8 cellular contexts compared by ENCODE assay signal in the genomic region with DNA sequence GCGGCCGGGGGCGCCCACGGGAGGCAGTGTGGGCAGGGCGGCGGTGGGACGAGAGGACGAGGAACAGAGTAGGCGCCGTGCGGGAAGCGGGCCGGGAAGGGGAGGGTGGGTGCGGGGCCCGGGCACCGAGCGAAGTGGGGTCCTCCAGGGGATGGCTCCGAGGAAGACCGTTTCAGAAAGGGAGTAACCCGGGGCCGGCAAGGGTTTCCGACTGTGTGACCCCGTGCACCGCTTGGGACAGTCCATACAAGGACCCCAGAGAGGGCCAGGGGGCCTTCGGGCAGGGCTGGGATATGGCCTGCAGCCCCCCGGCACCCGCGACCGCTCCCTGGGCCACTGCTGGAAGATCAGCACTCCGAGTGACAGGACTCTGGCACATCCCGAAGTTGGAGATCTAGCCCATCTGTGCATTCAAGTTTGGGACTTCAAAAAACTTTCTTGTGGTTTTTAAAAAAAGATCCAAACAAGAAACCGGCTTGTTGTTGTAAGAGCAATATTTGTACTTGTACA. TPM values are rescaled to one million over a fixed set of nuclear protein-coding genes. Genes with fewer than 3 reads are reported as not detected.
DNase-seq lines count a peak whose midpoint lies in the region; ATAC-seq, FAIRE-seq and TF ChIP-seq lines count a peak whose summit lies in the region.

No MANE protein-coding gene starts in this region.

- H3K4me1 Mint-ChIP-seq in CD4-positive, alpha-beta T cell (ENCODE audit: low read depth): peaks cover 14% of the 10 kb centered on the region
- H3K4me1 Mint-ChIP-seq in IgD-negative memory B cell: peaks cover 0 to 6% (median 3%) of the 10 kb centered on the region in 3 donors
- peaks cover 5 to 16% of the 10 kb centered on the region in 2 donors for H3K4me1 Mint-ChIP-seq in immature natural killer cell
- peaks cover 2 to 15% of the 10 kb centered on the region in 2 donors for H3K4me1 Mint-ChIP-seq in stimulated activated naive B cell treated with anti-CD40 and anti-IgM and Interleukin-4, amounts not matched to agents 10 μg/mL and 1 μg/mL and 100 μg/mL, for 72 hours

- peaks cover 7% of the 10 kb centered on the region for H3K27me3 Mint-ChIP-seq in CD4-positive, alpha-beta T cell
- peaks cover 19% of the 10 kb centered on the region for H3K27me3 Mint-ChIP-seq in IgD-negative memory B cell
- peaks cover 0 to 9% (median 5%) of the 10 kb centered on the region in 3 donors for H3K27me3 Mint-ChIP-seq in immature natural killer cell (ENCODE audit: low read depth in 3 of 3)
- peaks cover 16 to 20% of the 10 kb centered on the region in 2 donors for H3K27me3 Mint-ChIP-seq in stimulated activated naive B cell treated with anti-CD40 and anti-IgM and Interleukin-4, amounts not matched to agents 10 μg/mL and 1 μg/mL and 100 μg/mL, for 72 hours

- H3K27me3 ChIP-seq in CD4-positive, alpha-beta T cell (ENCODE audit: control insufficient read depth, insufficient read depth, low read length): peaks cover 3% of the 10 kb centered on the region

- CTCF ChIA-PET in CD4-positive, alpha-beta T cell (lab: Charles Lee): no interaction called here

- DNase-seq in CD4-positive, alpha-beta T cell: peak in 4 of 10 experiments; percentile 1 to 38 (median 6)
- DNase-seq in astrocyte of the hippocampus (ENCODE audit: low read depth, low spot score) (peak; percentile 49), immature natural killer cell (peak in 2 of 3 donors; percentile 6 to 14), iPS-NIHi7 (ENCODE audit: extremely low spot score) (no peak), NCI-H748 treated with DMSO at 0.1 percent for 48 hours (lab: John Stamatoyannopoulos, UW) (no peak), GM12892 (ENCODE audit: insufficient read length) (no peak)
- DNase-seq in stimulated activated naive B cell treated with anti-CD40 and anti-IgM and Interleukin-4, amounts not matched to agents 10 μg/mL and 1 μg/mL and 100 μg/mL, for 72 hours: no peak

- POLR2A ChIA-PET in CD4-positive, alpha-beta T cell (lab: Charles Lee): no interaction called here

- FAIRE-seq in GM12892 (lab: Jason Lieb, UNC): no peak

- peak overlapping the region; percentile 19 for H3K27ac Mint-ChIP-seq in CD4-positive, alpha-beta T cell
- H3K27ac Mint-ChIP-seq in IgD-negative memory B cell (peak overlapping the region in 1 of 3 donors; percentile 75), immature natural killer cell (peak overlapping the region in 3 of 6 donors; percentile 7 to 61 (median 31))
- H3K27ac Mint-ChIP-seq in stimulated activated naive B cell treated with anti-CD40 and anti-IgM and Interleukin-4, amounts not matched to agents 10 μg/mL and 1 μg/mL and 100 μg/mL, for 72 hours: no peak overlapping the region

- no peak for TF ChIP-seq POLR2A in GM12892 (IDR thresholded peaks at IDR 0.05; ENCODE audit: low read depth, low read length)

- H3K27ac ChIP-seq in CD4-positive, alpha-beta T cell (ENCODE audit: low read depth, low read length): no peak overlapping the region

- no peaks in the 10 kb centered on the region for H3K36me3 Mint-ChIP-seq in CD4-positive, alpha-beta T cell (ENCODE audit: low read depth)
- H3K36me3 Mint-ChIP-seq in IgD-negative memory B cell: no peaks in the 10 kb centered on the region
- no peaks in the 10 kb centered on the region for H3K36me3 Mint-ChIP-seq in immature natural killer cell
- H3K36me3 Mint-ChIP-seq in stimulated activated naive B cell treated with anti-CD40 and anti-IgM and Interleukin-4, amounts not matched to agents 10 μg/mL and 1 μg/mL and 100 μg/mL, for 72 hours: no peaks in the 10 kb centered on the region

- peak overlapping the region; percentile 87 for H3K4me3 Mint-ChIP-seq in CD4-positive, alpha-beta T cell
- peak overlapping the region; percentile 78 to 91 (median 86) for H3K4me3 Mint-ChIP-seq in IgD-negative memory B cell
- H3K4me3 Mint-ChIP-seq in immature natural killer cell: peak overlapping the region; percentile 74 to 87 (median 82)
- H3K4me3 Mint-ChIP-seq in stimulated activated naive B cell treated with anti-CD40 and anti-IgM and Interleukin-4, amounts not matched to agents 10 μg/mL and 1 μg/mL and 100 μg/mL, for 72 hours: peak overlapping the region; percentile 25 to 67

- peak; percentile 16 for ATAC-seq in CD4-positive, alpha-beta T cell (ENCODE audit: poor library complexity)
- ATAC-seq in stimulated activated naive B cell treated with anti-CD40 and anti-IgM and Interleukin-4, amounts not matched to agents 10 μg/mL and 1 μg/mL and 100 μg/mL, for 72 hours (replicated peaks): no peak

- TF ChIP-seq CTCF in CD4-positive, alpha-beta T cell (IDR thresholded peaks at IDR 0.05): no peak

- H3K9me3 Mint-ChIP-seq in CD4-positive, alpha-beta T cell: no peaks in the 10 kb centered on the region
- H3K9me3 Mint-ChIP-seq in IgD-negative memory B cell: no peaks in the 10 kb centered on the region
- no peaks in the 10 kb centered on the region for H3K9me3 Mint-ChIP-seq in immature natural killer cell
- no peaks in the 10 kb centered on the region for H3K9me3 Mint-ChIP-seq in stimulated activated naive B cell treated with anti-CD40 and anti-IgM and Interleukin-4, amounts not matched to agents 10 μg/mL and 1 μg/mL and 100 μg/mL, for 72 hours

- no peaks in the 10 kb centered on the region for H3K9me3 ChIP-seq in CD4-positive, alpha-beta T cell (ENCODE audit: control insufficient read depth, low read length)

- intact Hi-C loops in CD4-positive, alpha-beta T cell (cut with DNase I, micrococcal nuclease): loop anchor here in 1 of 2 experiments (5.0 to 10.0 kb wide), 3 partner anchors 200 to 1245 kb away; a partner anchor contains a TSS

RNA-seq across cellular contexts. Expression of a gene that starts 0.4 kb away (rescaled TPM):
- 1 to 10 TPM in 1 of 2 experiments, under 1 TPM in 1; 0.82 to 1.3 TPM for total RNA-seq in CD4-positive, alpha-beta T cell
- polyA plus RNA-seq in IgD-negative memory B cell: not detected
- under 1 TPM in 1 of 3 donors, not detected in 2; 0.44 TPM for polyA plus RNA-seq in immature natural killer cell
- 0.40 TPM for polyA plus RNA-seq in GM12892 (2012; ENCODE audit: missing spikeins)

Comparison
In these comparisons a context has a peak if more than half of its experiments do, and no peak if none do; other contexts are left out.
1. DNase-seq: peak in astrocyte of the hippocampus (single experiment) and immature natural killer cell (2 of 3); none in stimulated activated naive B cell treated with anti-CD40 and anti-IgM and Interleukin-4, amounts not matched to agents 10 μg/mL and 1 μg/mL and 100 μg/mL, for 72 hours (single experiment), iPS-NIHi7 (single experiment), NCI-H748 treated with DMSO at 0.1 percent for 48 hours (single experiment) and GM12892 (single experiment).
2. Peak in every context shown above with its lines, with median percentiles within 50 percentile points of each other: H3K4me3 Mint-ChIP-seq.